Comparison of ENCODE assay signal across 21 cellular contexts in genomic region chr13:95547531-95548167, GRCh38. TPM values are rescaled to one million over a fixed set of nuclear protein-coding genes. Genes with fewer than 3 reads are reported as not detected.
"Had no signal": no experiment of that assay in that cellular context is flagged by ENCODE, and none has a peak within 500 bp of the region (broad histone marks: within the 10 kb centered on the region; RNA-seq: fewer than 3 reads in every experiment).

No MANE protein-coding gene starts in this region.

- DNase-seq: effector memory CD4-positive, alpha-beta T cell; heart left ventricle; hippocampal formation; kidney glomerular epithelial cell; mammary epithelial cell; natural killer cell; small intestine; stimulated activated CD4-positive, alpha-beta T cell treated with anti-CD3 and anti-CD28 coated beads, Interleukin-12 subunit alpha, Interleukin-12 subunit beta, amount 100 ng/mL, for 4 hours; stimulated activated naive CD4-positive, alpha-beta T cell; stomach; substantia nigra; transverse colon had no signal

- H3K36me3 ChIP-seq: heart left ventricle, right atrium auricular region, stomach, thoracic aorta, transverse colon had no signal

- FAIRE-seq: endometrium, frontal cortex, small intestine had no signal

- H3K9me3 ChIP-seq: heart left ventricle, right atrium auricular region, stomach, thoracic aorta, transverse colon had no signal

- H3K27ac ChIP-seq: heart left ventricle, right atrium auricular region, stomach, thoracic aorta, transverse colon had no signal

- ATAC-seq: esophagus mucosa, heart left ventricle, natural killer cell had no signal

- H3K4me3 ChIP-seq: heart left ventricle, right atrium auricular region, stomach, thoracic aorta, transverse colon had no signal

RNA-seq across cellular contexts. Expression of gene CLDN10, which starts 4.9 kb away (rescaled TPM):
- total RNA-seq: fibroblast of lung, glomerular endothelial cell, myocyte, natural killer cell, osteocyte, thoracic aorta, transverse colon had no signal
- polyA plus RNA-seq: fibroblast of lung, mammary epithelial cell had no signal
